In genomic region chr19:36605101-36605838, GRCh38 we compare ENCODE assay signal across 8 cellular contexts. TPM values are rescaled to one million over a fixed set of nuclear protein-coding genes. Genes with fewer than 3 reads are reported as not detected.
DNase-seq lines count a peak whose midpoint lies in the region; ATAC-seq and TF ChIP-seq lines count a peak whose summit lies in the region.

Gene ZNF382, plus strand, starts transcription at chr19:36605313. Its CDS starts 4,602 bp downstream, at chr19:36609915.

- TF ChIP-seq CTCF in DND-41 (IDR thresholded peaks at IDR 0.05; ENCODE audit: borderline replicate concordance, extremely low read depth, low read length, poor library complexity, severe bottlenecking) (no peak), liver (IDR thresholded peaks at IDR 0.05; ENCODE audit: low read depth, low read length, missing input control) (no peak)

- ATAC-seq in DND-41 (ENCODE audit: insufficient read depth, low read depth) = peak; percentile 88

- DNase-seq in DND-41 (peak; percentile 91), GM23248 (peak; percentile 85), NCI-H128 (lab: John Stamatoyannopoulos, UW; ENCODE audit: unreplicated experiment) (peak; percentile 68), H4 (ENCODE audit: low spot score) (no peak)
- DNase-seq in activated CD4-positive, alpha-beta T cell treated with anti-CD3 and anti-CD28 coated beads, Interleukin-2, amount 10 ng/mL, durations not matched to agents 7 days and 5 days = peak; percentile 88
- peak; percentile 81 to 84 for DNase-seq in stimulated activated CD4-positive, alpha-beta T cell treated with anti-CD3 and anti-CD28 coated beads, Interleukin-2, amount 100 ng/mL, for 48 hours

- POLR2A ChIA-PET in activated CD4-positive, alpha-beta T cell treated with anti-CD3 and anti-CD28 coated beads, Interleukin-2, amount 10 ng/mL, durations not matched to agents 7 days and 5 days (lab: Charles Lee) = interaction anchor here (0.5 to 1.4 kb wide), 4 partner anchors 32 to 245 kb away, joined by 3 to 7 read pairs (median 4); partner anchors contain the start of genes ZNF345, ZNF529 and ZNF850

- no peaks in the 10 kb centered on the region for H3K9me2 ChIP-seq in GM23248 (ENCODE audit: insufficient read depth)

- H3K79me2 ChIP-seq in DND-41 (ENCODE audit: insufficient read depth, low read length) = peaks cover 68% of the 10 kb centered on the region
- H3K79me2 ChIP-seq in GM23248 (ENCODE audit: insufficient read depth) = peaks cover 32% of the 10 kb centered on the region

- H3K4me1 Mint-ChIP-seq in activated CD4-positive, alpha-beta T cell treated with anti-CD3 and anti-CD28 coated beads, Interleukin-2, amount 10 ng/mL, durations not matched to agents 7 days and 5 days = peaks cover 24% of the 10 kb centered on the region
- H3K4me1 Mint-ChIP-seq in dendritic cell treated with granulocyte-macrophage colony-stimulating factor and Interleukin-4, amounts not matched to agents 40 ng/mL and 50 ng/mL, for 4 days (ENCODE audit: low read depth) = peaks cover 21% of the 10 kb centered on the region

- peak within 1 kb of the TSS; percentile 92 for H3K4me2 ChIP-seq in DND-41 (ENCODE audit: insufficient read depth, low read length)
- peak within 1 kb of the TSS; percentile 90 for H3K4me2 ChIP-seq in GM23248 (ENCODE audit: unreplicated experiment)

- peaks cover 27% of the 10 kb centered on the region for H3K9me3 Mint-ChIP-seq in activated CD4-positive, alpha-beta T cell treated with anti-CD3 and anti-CD28 coated beads, Interleukin-2, amount 10 ng/mL, durations not matched to agents 7 days and 5 days
- H3K9me3 Mint-ChIP-seq in dendritic cell treated with granulocyte-macrophage colony-stimulating factor and Interleukin-4, amounts not matched to agents 40 ng/mL and 50 ng/mL, for 4 days = peaks cover 52% of the 10 kb centered on the region

- H4K20me1 ChIP-seq in DND-41 (ENCODE audit: insufficient read depth, low read length) = peaks cover 9% of the 10 kb centered on the region
- H4K20me1 ChIP-seq in GM23248 (ENCODE audit: insufficient read depth) = no peaks in the 10 kb centered on the region

- peak within 1 kb of the TSS; percentile 97 for H2AFZ ChIP-seq in DND-41 (ENCODE audit: low read depth, low read length)
- H2AFZ ChIP-seq in GM23248 = peak within 1 kb of the TSS; percentile 96

- peaks cover 39% of the 10 kb centered on the region for H3K4me1 ChIP-seq in DND-41 (ENCODE audit: insufficient read depth, low read length)
- H3K4me1 ChIP-seq in GM23248 (ENCODE audit: insufficient read depth) = 0 out of 2 replicates have a peak, but pooled peaks cover 4% of the 10 kb centered on the region
- H3K4me1 ChIP-seq in liver (ENCODE audit: control insufficient read depth in 4 of 4, insufficient read depth in 4 of 4, low read length in 3 of 4) = peaks cover 0 to 4% (median 3%) of the 10 kb centered on the region in 4 donors

- H3K27me3 ChIP-seq in DND-41 (ENCODE audit: insufficient read depth, low read length, poor library complexity) (no peaks in the 10 kb centered on the region), GM23248 (replicated peaks; ENCODE audit: insufficient read depth) (no peaks in the 10 kb centered on the region), liver (ENCODE audit: control insufficient read depth in 4 of 4, insufficient read depth in 4 of 4, low read length in 3 of 4) (no peaks in the 10 kb centered on the region)

- no peaks in the 10 kb centered on the region for H3K9me3 ChIP-seq in DND-41 (ENCODE audit: insufficient read depth, low read length, severe bottlenecking)
- H3K9me3 ChIP-seq in GM23248 (ENCODE audit: low read depth) = no peaks in the 10 kb centered on the region
- H3K9me3 ChIP-seq in liver (ENCODE audit: control insufficient read depth in 4 of 4, low read length in 3 of 4) = peaks cover 12 to 55% (median 36%) of the 10 kb centered on the region in 4 donors

- H3K9ac ChIP-seq in DND-41 (ENCODE audit: low read depth, low read length) (peak within 1 kb of the TSS; percentile 84), GM23248 (peak within 1 kb of the TSS; percentile 86), liver (ENCODE audit: low read depth in 1 of 2, low read length in 2 of 2) (no peak within 1 kb of the TSS)

- H3K4me3 Mint-ChIP-seq in activated CD4-positive, alpha-beta T cell treated with anti-CD3 and anti-CD28 coated beads, Interleukin-2, amount 10 ng/mL, durations not matched to agents 7 days and 5 days = peak within 1 kb of the TSS; percentile 79
- H3K4me3 Mint-ChIP-seq in dendritic cell treated with granulocyte-macrophage colony-stimulating factor and Interleukin-4, amounts not matched to agents 40 ng/mL and 50 ng/mL, for 4 days = peak within 1 kb of the TSS; percentile 92

- peaks cover 49% of the 10 kb centered on the region for H3K36me3 Mint-ChIP-seq in activated CD4-positive, alpha-beta T cell treated with anti-CD3 and anti-CD28 coated beads, Interleukin-2, amount 10 ng/mL, durations not matched to agents 7 days and 5 days (ENCODE audit: low read depth)
- peaks cover 60% of the 10 kb centered on the region for H3K36me3 Mint-ChIP-seq in dendritic cell treated with granulocyte-macrophage colony-stimulating factor and Interleukin-4, amounts not matched to agents 40 ng/mL and 50 ng/mL, for 4 days (ENCODE audit: low read depth)

- H3K36me3 ChIP-seq in DND-41 (ENCODE audit: insufficient read depth, low read length) (peaks cover 34% of the 10 kb centered on the region), GM23248 (ENCODE audit: low read depth) (no peaks in the 10 kb centered on the region), liver (ENCODE audit: control insufficient read depth in 4 of 4, insufficient read depth in 3 of 4, low read depth in 1 of 4, low read length in 3 of 4) (peaks cover 0 to 6% (median under 1%) of the 10 kb centered on the region in 4 donors)

- 1 to 3% methylated on average over 58 to 66 of the region's 72 CpGs for WGBS in GM23248 (ENCODE audit: low coverage in 1 of 2, low lambda C conversion rate in 2 of 2, missing lambda C conversion rate in 2 of 2), 2 experiments
- WGBS in liver = 6% methylated on average over 72 of the region's 72 CpGs

- intact Hi-C loops in dendritic cell treated with granulocyte-macrophage colony-stimulating factor and Interleukin-4, amounts not matched to agents 40 ng/mL and 50 ng/mL, for 4 days (cut with micrococcal nuclease) = loop anchor here (2.0 kb wide), 1 partner anchor 32 kb away; the partner anchor contains the start of gene ZNF529

- in situ Hi-C loops in GM23248 (cut with MboI) = no loop called here

- CTCF ChIA-PET in activated CD4-positive, alpha-beta T cell treated with anti-CD3 and anti-CD28 coated beads, Interleukin-2, amount 10 ng/mL, durations not matched to agents 7 days and 5 days (lab: Charles Lee) = interaction anchor here (0.8 to 2.0 kb wide), 6 partner anchors 13 to 225 kb away, joined by 3 to 5 read pairs (median 4); partner anchors contain the start of gene ZNF529

- peak within 1 kb of the TSS; percentile 94 for H3K27ac Mint-ChIP-seq in activated CD4-positive, alpha-beta T cell treated with anti-CD3 and anti-CD28 coated beads, Interleukin-2, amount 10 ng/mL, durations not matched to agents 7 days and 5 days
- peak within 1 kb of the TSS; percentile 93 for H3K27ac Mint-ChIP-seq in dendritic cell treated with granulocyte-macrophage colony-stimulating factor and Interleukin-4, amounts not matched to agents 40 ng/mL and 50 ng/mL, for 4 days

- no peak for TF ChIP-seq RAD21 in liver (IDR thresholded peaks at IDR 0.05)

- no peaks in the 10 kb centered on the region for H3K27me3 Mint-ChIP-seq in activated CD4-positive, alpha-beta T cell treated with anti-CD3 and anti-CD28 coated beads, Interleukin-2, amount 10 ng/mL, durations not matched to agents 7 days and 5 days
- no peaks in the 10 kb centered on the region for H3K27me3 Mint-ChIP-seq in dendritic cell treated with granulocyte-macrophage colony-stimulating factor and Interleukin-4, amounts not matched to agents 40 ng/mL and 50 ng/mL, for 4 days

- no peaks in the 10 kb centered on the region; the same call in 1 of the 2 replicates for H3F3A ChIP-seq in GM23248 (ENCODE audit: insufficient read depth)

- H3K4me3 ChIP-seq in DND-41 (ENCODE audit: low read depth in 1 of 2, low read length in 2 of 2) (peak within 1 kb of the TSS; percentile 63 to 80), GM23248 (peak within 1 kb of the TSS; percentile 97), liver (ENCODE audit: low read depth in 1 of 3, low read length in 3 of 3) (peak within 1 kb of the TSS; percentile 62 to 77 (median 63))

- peak within 1 kb of the TSS; percentile 92 for H3K27ac ChIP-seq in DND-41 (ENCODE audit: low read length)
- H3K27ac ChIP-seq in GM23248 = peak within 1 kb of the TSS; percentile 61
- H3K27ac ChIP-seq in liver (ENCODE audit: low read depth in 1 of 2, low read length in 2 of 2) = peak within 1 kb of the TSS; percentile 51 to 58

TF ChIP-seq in liver, 16 proteins besides CTCF, POLR2A, EP300 and RAD21:
- no peak for TF ChIP-seq NR2F2 (IDR thresholded peaks at IDR 0.05)
TF ChIP-seq in liver: peak in this region for 0.

RNA-seq across cellular contexts. Expression of gene ZNF382, which starts in this region (rescaled TPM):
- total RNA-seq in GM23248 (2014; rRNA removed; shearing (Covaris generic)) = 7.1 and 11.1 TPM in 2 replicates
- polyA plus RNA-seq in GM23248 (2016; fragmentation: Nextera tagmentation; extraction: Ambion mirVana) (4.8 and 5.3 TPM in 2 replicates), liver (under 1 TPM; 0.20 to 0.26 TPM)
- 10 to 100 TPM; 13.4 to 13.8 TPM for total RNA-seq in activated CD4-positive, alpha-beta T cell treated with anti-CD3 and anti-CD28 coated beads, Interleukin-2, amount 10 ng/mL, durations not matched to agents 7 days and 5 days
- 1 to 10 TPM; 2.5 to 3.8 TPM for total RNA-seq in liver
- 0.06 and 0.21 TPM in 2 replicates for total RNA-seq in H4 (2014; rRNA removed; shearing (Covaris generic))

Comparison
In these comparisons a context has a peak if more than half of its experiments do, and no peak if none do; other contexts are left out.
1. H3K9ac ChIP-seq: peak in DND-41 (single experiment) and GM23248 (single experiment); none in liver (0 of 2).
2. Peak in every context shown above with its lines, with median percentiles within 50 percentile points of each other: H3K27ac ChIP-seq and H3K4me3 ChIP-seq.